Comparison of ENCODE assay signal across 25 cellular contexts in the genomic region with DNA sequence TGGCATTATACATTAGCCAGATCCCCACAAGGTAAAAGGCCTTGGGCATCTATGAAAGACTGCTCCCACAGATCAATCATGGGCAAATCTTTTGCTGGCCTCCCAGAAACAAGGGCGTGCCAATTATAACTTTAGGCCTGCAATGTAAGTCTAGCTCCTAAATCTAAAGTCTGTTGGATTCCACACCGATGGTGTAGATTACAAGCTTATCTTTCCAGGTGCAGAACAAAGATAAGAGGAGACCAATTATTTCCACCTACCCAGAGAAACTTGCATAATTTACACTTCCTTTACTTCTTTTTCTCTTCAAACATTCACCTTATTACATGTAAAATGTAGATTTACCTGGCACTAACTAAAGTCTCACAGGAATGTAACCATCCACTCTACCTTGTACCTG.
"Had no signal": no experiment of that assay in that cellular context is flagged by ENCODE, and none has a peak within 500 bp of the region (broad histone marks: within the 10 kb centered on the region; RNA-seq: fewer than 3 reads in every experiment).

No MANE protein-coding gene starts in this region.

- DNase-seq: colonic mucosa; cortex of kidney; effector CD8-positive, alpha-beta T cell; effector memory CD8-positive, alpha-beta T cell; endodermal cell; esophagus squamous epithelium; foreskin fibroblast; foreskin melanocyte; gastrocnemius medialis; glutamatergic neuron; head of caudate nucleus; heart right ventricle; hippocampal formation; left cardiac atrium; left lung; left ventricle myocardium superior; lower lobe of right lung; mesenchymal stem cell; midbrain; naive B cell had no signal

- H3K27me3 Mint-ChIP-seq: dendritic cell treated with granulocyte-macrophage colony-stimulating factor and Interleukin-4, amounts not matched to agents 40 ng/mL and 50 ng/mL, for 4 days; effector memory CD8-positive, alpha-beta T cell; naive B cell had no signal

- H3K36me3 ChIP-seq: colonic mucosa, esophagus squamous epithelium, gastrocnemius medialis, heart right ventricle, left lung, lower lobe of right lung had no signal

- H3K9me3 ChIP-seq: colonic mucosa, esophagus squamous epithelium, gastrocnemius medialis, heart right ventricle, lower lobe of right lung had no signal

- H3K27ac Mint-ChIP-seq: dendritic cell treated with granulocyte-macrophage colony-stimulating factor and Interleukin-4, amounts not matched to agents 40 ng/mL and 50 ng/mL, for 4 days; effector memory CD8-positive, alpha-beta T cell; endodermal cell; naive B cell had no signal

- H3K27me3 ChIP-seq: colonic mucosa, esophagus squamous epithelium, gastrocnemius medialis, heart right ventricle, left lung had no signal

- H3K4me3 Mint-ChIP-seq: dendritic cell treated with granulocyte-macrophage colony-stimulating factor and Interleukin-4, amounts not matched to agents 40 ng/mL and 50 ng/mL, for 4 days; effector memory CD8-positive, alpha-beta T cell; endodermal cell; naive B cell had no signal

- H3K4me3 ChIP-seq: colonic mucosa, esophagus squamous epithelium, gastrocnemius medialis, heart right ventricle, left lung, lower lobe of right lung had no signal

- FAIRE-seq: endometrium, islet of Langerhans had no signal

- H3K27ac ChIP-seq: colonic mucosa, epithelial cell of prostate, esophagus squamous epithelium, gastrocnemius medialis, heart right ventricle, left lung, lower lobe of right lung had no signal

- ATAC-seq: effector memory CD8-positive, alpha-beta T cell; esophagus mucosa; gastrocnemius medialis; heart right ventricle; left cardiac atrium; left lung; left ventricle myocardium superior; lower lobe of right lung had no signal

- H3K36me3 Mint-ChIP-seq: naive B cell had no signal

- H3K4me1 ChIP-seq: colonic mucosa, gastrocnemius medialis, heart right ventricle, left lung, lower lobe of right lung had no signal
